ENCODE assay signal across 1 cellular context in genomic region chr9:89153618-89154017, GRCh38.
TF ChIP-seq lines count a peak whose summit lies in the region.

No MANE protein-coding gene starts in this region.

TF ChIP-seq in HepG2, 621 proteins besides CTCF, POLR2A, EP300 and RAD21 (continued from another document):
- no peak for TF ChIP-seq CEBPZ (IDR thresholded peaks at IDR 0.05; ENCODE audit: low read length)
- TF ChIP-seq ZMAT5 (CRISPR knock-in tag; IDR thresholded peaks at IDR 0.05; ENCODE audit: borderline replicate concordance, low read depth) = no peak
- no peak for TF ChIP-seq BORCS8-MEF2B (CRISPR knock-in tag; IDR thresholded peaks at IDR 0.05)
- no peak for TF ChIP-seq ZBTB33 (CRISPR knock-in tag; IDR thresholded peaks at IDR 0.05)
